Comparison of ENCODE assay signal across 20 cellular contexts in genomic region chrX:154660506-154660905, GRCh38. TPM values are rescaled to one million over a fixed set of nuclear protein-coding genes. Genes with fewer than 3 reads are reported as not detected.
DNase-seq lines count a peak whose midpoint lies in the region; ATAC-seq and TF ChIP-seq lines count a peak whose summit lies in the region.
"Had no signal": no experiment of that assay in that cellular context is flagged by ENCODE, and none has a peak within 500 bp of the region (broad histone marks: within the 10 kb centered on the region; RNA-seq: fewer than 3 reads in every experiment).

No MANE protein-coding gene starts in this region.

- H3K4me1 Mint-ChIP-seq in activated T-cell treated with anti-CD3 and anti-CD28 coated beads, Interleukin-2, amount 50 U/mL, for 72 hours (ENCODE audit: low read depth): no peaks in the 10 kb centered on the region
- no peaks in the 10 kb centered on the region for H3K4me1 Mint-ChIP-seq in mesothelial cell of epicardium

- H3K9me3 Mint-ChIP-seq in activated T-cell treated with anti-CD3 and anti-CD28 coated beads, Interleukin-2, amount 50 U/mL, for 72 hours: peaks cover 2 to 3% of the 10 kb centered on the region in 2 donors
- peaks cover 41% of the 10 kb centered on the region for H3K9me3 Mint-ChIP-seq in mesothelial cell of epicardium
- H3K9me3 Mint-ChIP-seq: CD4-positive, alpha-beta T cell had no signal

- DNase-seq in activated T-cell treated with anti-CD3 and anti-CD28 coated beads, Interleukin-2, amount 50 U/mL, for 72 hours: peak in 1 of 2 donors; percentile 3
- no peak for DNase-seq in activated T-cell treated with anti-CD3 and anti-CD28 coated beads, Interleukin-2, amount 50 U/mL, for 1 hour
- DNase-seq in amniotic epithelial cell (ENCODE audit: low read depth): peak; percentile 10
- peak; percentile 58 for DNase-seq in left kidney (ENCODE audit: low read depth, low spot score)
- DNase-seq in GM19240 (ENCODE audit: insufficient read length, low spot score): no peak
- no peak for DNase-seq in mesothelial cell of epicardium (ENCODE audit: low spot score in 2 of 2, unreplicated experiment in 2 of 2)
- no peak for DNase-seq in COR-L47 (lab: John Stamatoyannopoulos, UW)
- DNase-seq: 8988T; ACHN; AML-193; BE2C; Calu3; CD4-positive, alpha-beta T cell; CD8-positive, alpha-beta memory T cell; DND-41; GOT3; HCEC 1CT had no signal

- peaks cover 0 to 2% of the 10 kb centered on the region in 2 donors for H3K36me3 Mint-ChIP-seq in activated T-cell treated with anti-CD3 and anti-CD28 coated beads, Interleukin-2, amount 50 U/mL, for 72 hours (ENCODE audit: insufficient read depth in 2 of 2)
- H3K36me3 Mint-ChIP-seq in mesothelial cell of epicardium: no peaks in the 10 kb centered on the region
- H3K36me3 Mint-ChIP-seq: CD14-positive monocyte; CD8-positive, alpha-beta memory T cell had no signal

- H3K4me3 Mint-ChIP-seq in activated T-cell treated with anti-CD3 and anti-CD28 coated beads, Interleukin-2, amount 50 U/mL, for 72 hours: no peak overlapping the region
- H3K4me3 Mint-ChIP-seq in mesothelial cell of epicardium: no peak overlapping the region
- H3K4me3 Mint-ChIP-seq: CD14-positive monocyte; CD4-positive, alpha-beta T cell; CD8-positive, alpha-beta memory T cell had no signal

- ATAC-seq in activated T-cell treated with anti-CD3 and anti-CD28 coated beads, Interleukin-2, amount 50 U/mL, for 72 hours (replicated peaks in 1 of 2): peak; percentile 77 to 98
- ATAC-seq: A549, GM12878 had no signal

- H3K27ac Mint-ChIP-seq in activated T-cell treated with anti-CD3 and anti-CD28 coated beads, Interleukin-2, amount 50 U/mL, for 72 hours: no peak overlapping the region
- H3K27ac Mint-ChIP-seq in mesothelial cell of epicardium: no peak overlapping the region
- H3K27ac Mint-ChIP-seq: CD4-positive, alpha-beta T cell had no signal

- no peaks in the 10 kb centered on the region for H3K27me3 Mint-ChIP-seq in activated T-cell treated with anti-CD3 and anti-CD28 coated beads, Interleukin-2, amount 50 U/mL, for 72 hours (ENCODE audit: low read depth)
- no peaks in the 10 kb centered on the region for H3K27me3 Mint-ChIP-seq in mesothelial cell of epicardium (ENCODE audit: low read depth)
- H3K27me3 Mint-ChIP-seq: CD4-positive, alpha-beta T cell; CD8-positive, alpha-beta memory T cell had no signal

- no peak for TF ChIP-seq CTCF in mesothelial cell of epicardium (IDR thresholded peaks at IDR 0.05; ENCODE audit: unreplicated experiment)

RNA-seq across cellular contexts. Expression of gene CTAG2, which starts 7.1 kb away (rescaled TPM):
- total RNA-seq in activated T-cell treated with anti-CD3 and anti-CD28 coated beads, Interleukin-2, amount 50 U/mL, for 72 hours: not detected
- not detected in 3 replicates for total RNA-seq in mesothelial cell of epicardium
- total RNA-seq: Calu3; CD4-positive, alpha-beta T cell; GM12878 had no signal

RNA-seq across cellular contexts. Expression of gene CTAG1B, which starts 41.4 kb away (rescaled TPM):
- total RNA-seq in activated T-cell treated with anti-CD3 and anti-CD28 coated beads, Interleukin-2, amount 50 U/mL, for 72 hours: not detected
- total RNA-seq in mesothelial cell of epicardium: not detected in 3 replicates
- total RNA-seq: Calu3; CD4-positive, alpha-beta T cell; CD8-positive, alpha-beta memory T cell; GM12878 had no signal

Comparison
In these comparisons a context has a peak if more than half of its experiments do, and no peak if none do; other contexts are left out.
1. DNase-seq: peak in amniotic epithelial cell (single experiment) and left kidney (single experiment); none in activated T-cell treated with anti-CD3 and anti-CD28 coated beads, Interleukin-2, amount 50 U/mL, for 1 hour (single experiment), GM19240 (single experiment), mesothelial cell of epicardium (0 of 2) and COR-L47 (single experiment).